16 cellular contexts compared by ENCODE assay signal in the genomic region with DNA sequence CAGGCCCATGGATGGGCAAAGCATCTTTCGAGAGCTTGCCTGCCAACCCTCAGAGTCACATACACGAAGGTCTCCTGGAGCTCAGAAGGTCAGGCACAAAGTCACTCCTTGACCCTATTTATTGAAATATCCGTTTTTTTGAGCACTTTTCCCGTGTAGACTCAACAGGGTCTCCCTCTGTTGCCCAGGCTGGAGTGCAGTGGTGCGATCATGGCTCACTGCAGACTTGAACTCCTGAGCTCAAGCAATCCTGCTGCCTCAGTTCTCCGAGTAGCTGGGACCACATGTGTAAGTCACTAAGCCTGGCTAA.
DNase-seq lines count a peak whose midpoint lies in the region; ATAC-seq and TF ChIP-seq lines count a peak whose summit lies in the region.
"Had no signal": no experiment of that assay in that cellular context is flagged by ENCODE, and none has a peak within 500 bp of the region (broad histone marks: within the 10 kb centered on the region; RNA-seq: fewer than 3 reads in every experiment).

No MANE protein-coding gene starts in this region.

- H3K9ac ChIP-seq in neural progenitor cell = no peak overlapping the region
- H3K9ac ChIP-seq: BLaER1, GM23248 had no signal

- no peaks in the 10 kb centered on the region for H3K79me2 ChIP-seq in neural progenitor cell (ENCODE audit: low read depth)

- H3K27me3 ChIP-seq in neural progenitor cell = no peaks in the 10 kb centered on the region
- H3K27me3 ChIP-seq: BLaER1 had no signal

- no peak for TF ChIP-seq CTCF in natural killer cell (IDR thresholded peaks at IDR 0.05)
- TF ChIP-seq CTCF in neural progenitor cell (IDR thresholded peaks at IDR 0.05) = no peak
- TF ChIP-seq CTCF in lower leg skin (IDR thresholded peaks at IDR 0.05) = no peak

- CTCF ChIA-PET in activated naive CD4-positive, alpha-beta T cell treated with anti-CD3 and anti-CD28 coated beads, Interleukin-2, amount 10 ng/mL, durations not matched to agents 7 days and 5 days (lab: Charles Lee) = no interaction called here
- CTCF ChIA-PET in activated naive CD4-positive, alpha-beta T cell treated with anti-CD3 and anti-CD28 coated beads for 36 hours (lab: Charles Lee) = interaction anchor here (2.6 kb wide), 1 partner anchor 11 kb away, joined by 7 read pairs; no protein-coding TSS in a partner anchor

- no peak overlapping the region for H3K4me2 ChIP-seq in neural progenitor cell
- H3K4me2 ChIP-seq: BLaER1 had no signal

- peaks cover 13% of the 10 kb centered on the region for H3F3A ChIP-seq in neural progenitor cell (ENCODE audit: low read depth)

- whole genome bisulfite sequencing in lower leg skin, 2 donors = 94 to 96% methylated on average over 6 of the region's 6 CpGs

- H3K4me1 Mint-ChIP-seq in activated naive CD4-positive, alpha-beta T cell treated with anti-CD3 and anti-CD28 coated beads, Interleukin-2, amount 10 ng/mL, durations not matched to agents 7 days and 5 days = no peaks in the 10 kb centered on the region
- no peaks in the 10 kb centered on the region for H3K4me1 Mint-ChIP-seq in activated naive CD4-positive, alpha-beta T cell treated with anti-CD3 and anti-CD28 coated beads for 36 hours (ENCODE audit: low read depth)
- H3K4me1 Mint-ChIP-seq in natural killer cell treated with Interleukin-12 subunit alpha and Interleukin-12 subunit beta and Interleukin-15 and Interleukin-18, amount 100 ng/mL, for 72 hours (ENCODE audit: low read depth in 2 of 2) = no peaks in the 10 kb centered on the region
- no peaks in the 10 kb centered on the region for H3K4me1 Mint-ChIP-seq in natural killer cell
- no peaks in the 10 kb centered on the region for H3K4me1 Mint-ChIP-seq in neural progenitor cell
- H3K4me1 Mint-ChIP-seq: CD14-positive monocyte had no signal

- H3K27ac ChIP-seq in neural progenitor cell = no peak overlapping the region
- H3K27ac ChIP-seq: BLaER1, GM23248 had no signal

- ATAC-seq in natural killer cell treated with Interleukin-12 subunit alpha and Interleukin-12 subunit beta and Interleukin-15 and Interleukin-18, amount 100 ng/mL, for 72 hours = no peak
- no peak for ATAC-seq in natural killer cell

- no peak for TF ChIP-seq POLR2A in lower leg skin (IDR thresholded peaks at IDR 0.05)

- H3K4me1 ChIP-seq in neural progenitor cell = peaks cover 6% of the 10 kb centered on the region
- H3K4me1 ChIP-seq: BLaER1 had no signal

- H4K20me1 ChIP-seq in neural progenitor cell (ENCODE audit: low read depth) = no peaks in the 10 kb centered on the region

- H3K36me3 ChIP-seq in neural progenitor cell = no peaks in the 10 kb centered on the region

- H3K9me3 Mint-ChIP-seq in activated naive CD4-positive, alpha-beta T cell treated with anti-CD3 and anti-CD28 coated beads, Interleukin-2, amount 10 ng/mL, durations not matched to agents 7 days and 5 days = no peaks in the 10 kb centered on the region
- no peaks in the 10 kb centered on the region for H3K9me3 Mint-ChIP-seq in activated naive CD4-positive, alpha-beta T cell treated with anti-CD3 and anti-CD28 coated beads for 36 hours
- no peaks in the 10 kb centered on the region for H3K9me3 Mint-ChIP-seq in natural killer cell treated with Interleukin-12 subunit alpha and Interleukin-12 subunit beta and Interleukin-15 and Interleukin-18, amount 100 ng/mL, for 72 hours
- H3K9me3 Mint-ChIP-seq in natural killer cell (no peaks in the 10 kb centered on the region), neural progenitor cell (no peaks in the 10 kb centered on the region)

- H3K4me3 ChIP-seq in neural progenitor cell = no peak overlapping the region
- no peak overlapping the region for H3K4me3 ChIP-seq in lower leg skin (ENCODE audit: low read depth, poor library complexity, severe bottlenecking)
- H3K4me3 ChIP-seq: BLaER1, GM23248 had no signal

- H3K27me3 Mint-ChIP-seq in activated naive CD4-positive, alpha-beta T cell treated with anti-CD3 and anti-CD28 coated beads, Interleukin-2, amount 10 ng/mL, durations not matched to agents 7 days and 5 days = peaks cover 4% of the 10 kb centered on the region
- no peaks in the 10 kb centered on the region for H3K27me3 Mint-ChIP-seq in activated naive CD4-positive, alpha-beta T cell treated with anti-CD3 and anti-CD28 coated beads for 36 hours (ENCODE audit: low read depth)
- no peaks in the 10 kb centered on the region for H3K27me3 Mint-ChIP-seq in natural killer cell treated with Interleukin-12 subunit alpha and Interleukin-12 subunit beta and Interleukin-15 and Interleukin-18, amount 100 ng/mL, for 72 hours
- no peaks in the 10 kb centered on the region for H3K27me3 Mint-ChIP-seq in natural killer cell (ENCODE audit: low read depth in 2 of 2)
- H3K27me3 Mint-ChIP-seq in neural progenitor cell (ENCODE audit: insufficient read depth, low read depth) = no peaks in the 10 kb centered on the region
- H3K27me3 Mint-ChIP-seq: CD4-positive, alpha-beta memory T cell had no signal

- H3K9me3 ChIP-seq in neural progenitor cell (ENCODE audit: low read depth) = no peaks in the 10 kb centered on the region

- no peak overlapping the region for H2AFZ ChIP-seq in neural progenitor cell (replicated peaks)
- H2AFZ ChIP-seq: GM23248 had no signal

- no peak overlapping the region for H3K4me3 Mint-ChIP-seq in activated naive CD4-positive, alpha-beta T cell treated with anti-CD3 and anti-CD28 coated beads, Interleukin-2, amount 10 ng/mL, durations not matched to agents 7 days and 5 days
- H3K4me3 Mint-ChIP-seq in activated naive CD4-positive, alpha-beta T cell treated with anti-CD3 and anti-CD28 coated beads for 36 hours = no peak overlapping the region
- H3K4me3 Mint-ChIP-seq in natural killer cell treated with Interleukin-12 subunit alpha and Interleukin-12 subunit beta and Interleukin-15 and Interleukin-18, amount 100 ng/mL, for 72 hours = no peak overlapping the region
- H3K4me3 Mint-ChIP-seq in natural killer cell (no peak overlapping the region), neural progenitor cell (no peak overlapping the region)
- H3K4me3 Mint-ChIP-seq: CD14-positive monocyte; CD4-positive, alpha-beta memory T cell had no signal

- peak overlapping the region; percentile 53 for H3K27ac Mint-ChIP-seq in activated naive CD4-positive, alpha-beta T cell treated with anti-CD3 and anti-CD28 coated beads, Interleukin-2, amount 10 ng/mL, durations not matched to agents 7 days and 5 days
- no peak overlapping the region for H3K27ac Mint-ChIP-seq in activated naive CD4-positive, alpha-beta T cell treated with anti-CD3 and anti-CD28 coated beads for 36 hours
- no peak overlapping the region for H3K27ac Mint-ChIP-seq in natural killer cell treated with Interleukin-12 subunit alpha and Interleukin-12 subunit beta and Interleukin-15 and Interleukin-18, amount 100 ng/mL, for 72 hours
- H3K27ac Mint-ChIP-seq in natural killer cell (no peak overlapping the region), neural progenitor cell (peak overlapping the region; percentile 35)
- H3K27ac Mint-ChIP-seq: CD14-positive monocyte had no signal

- intact Hi-C loops in activated naive CD4-positive, alpha-beta T cell treated with anti-CD3 and anti-CD28 coated beads for 36 hours (cut with micrococcal nuclease) = no loop called here
- intact Hi-C loops in natural killer cell (cut with micrococcal nuclease) = no loop called here
- intact Hi-C loops in lower leg skin (cut with DNase I; ENCODE audit: low total_unique reads) = no loop called here

- H3K36me3 Mint-ChIP-seq in activated naive CD4-positive, alpha-beta T cell treated with anti-CD3 and anti-CD28 coated beads, Interleukin-2, amount 10 ng/mL, durations not matched to agents 7 days and 5 days = peaks cover 22% of the 10 kb centered on the region
- H3K36me3 Mint-ChIP-seq in activated naive CD4-positive, alpha-beta T cell treated with anti-CD3 and anti-CD28 coated beads for 36 hours (ENCODE audit: low read depth) = peaks cover 11% of the 10 kb centered on the region
- H3K36me3 Mint-ChIP-seq in natural killer cell treated with Interleukin-12 subunit alpha and Interleukin-12 subunit beta and Interleukin-15 and Interleukin-18, amount 100 ng/mL, for 72 hours = no peaks in the 10 kb centered on the region
- H3K36me3 Mint-ChIP-seq in natural killer cell (no peaks in the 10 kb centered on the region), neural progenitor cell (peaks cover 10% of the 10 kb centered on the region)

- peak; percentile 2 for DNase-seq in activated naive CD4-positive, alpha-beta T cell treated with anti-CD3 and anti-CD28 coated beads, Interleukin-2, amount 10 ng/mL, durations not matched to agents 7 days and 5 days
- DNase-seq in activated naive CD4-positive, alpha-beta T cell treated with anti-CD3 and anti-CD28 coated beads for 36 hours = no peak
- peak; percentile 35 for DNase-seq in natural killer cell treated with Interleukin-12 subunit alpha and Interleukin-12 subunit beta and Interleukin-15 and Interleukin-18, amount 100 ng/mL, for 72 hours (ENCODE audit: low spot score)
- DNase-seq in natural killer cell = no peak
- DNase-seq in neural progenitor cell (ENCODE audit: low spot score) = no peak
- DNase-seq in lower leg skin (ENCODE audit: low spot score in 2 of 2) = no peak
- DNase-seq in epidermal melanocyte (ENCODE audit: insufficient read length, low spot score) = no peak
- DNase-seq: 8988T; CD4-positive, alpha-beta memory T cell; DMS153; DMS79; GDM1; GM23248; HCEC 1CT had no signal

Comparison
In these comparisons a context has a peak if more than half of its experiments do, and no peak if none do; other contexts are left out.
1. DNase-seq: peak in activated naive CD4-positive, alpha-beta T cell treated with anti-CD3 and anti-CD28 coated beads, Interleukin-2, amount 10 ng/mL, durations not matched to agents 7 days and 5 days (single experiment) and natural killer cell treated with Interleukin-12 subunit alpha and Interleukin-12 subunit beta and Interleukin-15 and Interleukin-18, amount 100 ng/mL, for 72 hours (single experiment); none in activated naive CD4-positive, alpha-beta T cell treated with anti-CD3 and anti-CD28 coated beads for 36 hours (single experiment), natural killer cell (single experiment), neural progenitor cell (single experiment), lower leg skin (0 of 2) and epidermal melanocyte (single experiment).
2. H3K27ac Mint-ChIP-seq: peak in activated naive CD4-positive, alpha-beta T cell treated with anti-CD3 and anti-CD28 coated beads, Interleukin-2, amount 10 ng/mL, durations not matched to agents 7 days and 5 days (single experiment) and neural progenitor cell (single experiment); none in activated naive CD4-positive, alpha-beta T cell treated with anti-CD3 and anti-CD28 coated beads for 36 hours (single experiment), natural killer cell treated with Interleukin-12 subunit alpha and Interleukin-12 subunit beta and Interleukin-15 and Interleukin-18, amount 100 ng/mL, for 72 hours (0 of 2) and natural killer cell (0 of 2).